10 cellular contexts compared by ENCODE assay signal in the genomic region with DNA sequence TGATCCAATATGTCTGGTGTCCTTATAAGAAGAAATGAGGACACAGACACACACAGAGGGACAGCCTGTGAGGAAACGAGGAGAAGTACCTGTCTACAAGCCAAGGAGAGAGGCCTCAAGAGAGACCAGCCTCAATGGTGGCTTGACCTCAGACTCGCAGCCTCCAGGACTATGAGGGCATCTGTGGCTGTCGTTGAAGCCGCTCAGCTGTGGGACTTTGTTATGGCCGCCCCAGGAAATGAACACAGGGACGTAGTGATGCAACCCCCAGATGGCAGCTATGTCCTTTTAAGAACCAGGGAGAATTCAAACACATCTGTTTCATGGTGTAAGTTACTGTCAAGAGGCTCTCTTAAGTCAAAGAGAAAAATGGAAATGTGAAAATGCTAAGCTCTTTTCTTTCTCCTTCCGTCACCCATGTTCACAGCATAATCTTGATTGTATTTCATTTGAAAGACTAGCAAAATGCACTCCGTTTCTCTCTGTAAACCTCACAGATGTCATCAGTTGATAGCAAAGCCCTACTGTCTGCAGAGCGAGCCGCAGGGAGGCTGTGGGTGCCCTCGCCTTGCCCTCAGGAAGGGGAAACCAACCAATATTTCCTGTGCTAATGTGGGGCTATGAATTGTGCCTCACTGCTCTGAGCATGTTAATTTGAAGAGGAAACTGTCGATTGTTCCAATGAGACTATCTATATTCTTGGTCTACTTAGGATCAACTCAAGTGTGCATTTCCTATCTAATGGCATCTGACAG. TPM values are rescaled to one million over a fixed set of nuclear protein-coding genes. Genes with fewer than 3 reads are reported as not detected.
DNase-seq lines count a peak whose midpoint lies in the region; ATAC-seq and TF ChIP-seq lines count a peak whose summit lies in the region.
"Had no signal": no experiment of that assay in that cellular context is flagged by ENCODE, and none has a peak within 500 bp of the region (broad histone marks: within the 10 kb centered on the region; RNA-seq: fewer than 3 reads in every experiment).

No MANE protein-coding gene starts in this region.

- H3K27ac Mint-ChIP-seq in activated B cell treated with CpG ODN at 0.5 μM for 24 hours: peak overlapping the region; percentile 64

- in situ Hi-C loops in ACHN (cut with HindIII; ENCODE audit: low pct_ligation_motif_present, low pct_unique_long_range_greater_than_20kb, low sequenced_read_pairs): no loop called here

- CTCF ChIA-PET in activated B cell treated with CpG ODN at 0.5 μM for 24 hours (lab: Charles Lee): no interaction called here

- peak; percentile 65 for ATAC-seq in activated B cell treated with CpG ODN at 0.5 μM for 24 hours (ENCODE audit: low read depth)
- ATAC-seq: A549 had no signal

- H3K4me3 Mint-ChIP-seq in activated B cell treated with CpG ODN at 0.5 μM for 24 hours: no peak overlapping the region

- H3K4me1 Mint-ChIP-seq in activated B cell treated with CpG ODN at 0.5 μM for 24 hours: peaks cover 29% of the 10 kb centered on the region

- intact Hi-C loops in activated B cell treated with CpG ODN at 0.5 μM for 24 hours (cut with micrococcal nuclease): no loop called here

- no peaks in the 10 kb centered on the region for H3K9me3 Mint-ChIP-seq in activated B cell treated with CpG ODN at 0.5 μM for 24 hours

- no peak for TF ChIP-seq CTCF in activated B cell treated with CpG ODN at 0.5 μM for 24 hours (IDR thresholded peaks at IDR 0.05)

- no peaks in the 10 kb centered on the region for H3K36me3 Mint-ChIP-seq in activated B cell treated with CpG ODN at 0.5 μM for 24 hours (ENCODE audit: low read depth)

- DNase-seq in NK-92 treated with Interleukin-12 subunit alpha and Interleukin-12 subunit beta, amount 100 ng/mL, for 24 hours (lab: John Stamatoyannopoulos, UW): peak; percentile 72
- no peak for DNase-seq in NK-92 (lab: John Stamatoyannopoulos, UW; ENCODE audit: unreplicated experiment)
- DNase-seq in activated B cell treated with CpG ODN at 0.5 μM for 24 hours: no peak
- peak; percentile 90 for DNase-seq in central memory CD4-positive, alpha-beta T cell
- peak; percentile 56 to 89 (median 72) for DNase-seq in stimulated activated naive CD4-positive, alpha-beta T cell (lab: John Stamatoyannopoulos, UW)
- no peak for DNase-seq in islet precursor cell
- no peak for DNase-seq in ACHN
- no peak for DNase-seq in hippocampal formation (lab: John Stamatoyannopoulos, UW)
- DNase-seq: NCI-H2107 had no signal

- POLR2A ChIA-PET in activated B cell treated with CpG ODN at 0.5 μM for 24 hours (lab: Charles Lee): no interaction called here

- H3K27me3 Mint-ChIP-seq in activated B cell treated with CpG ODN at 0.5 μM for 24 hours: peaks cover 27% of the 10 kb centered on the region

RNA-seq across cellular contexts. Expression of a gene that starts 21.3 kb away (rescaled TPM):
- 0.20 TPM in 1 of 2 replicates, not detected in the other for total RNA-seq in activated B cell treated with CpG ODN at 0.5 μM for 24 hours

RNA-seq across cellular contexts. Expression of a gene that starts 29.2 kb away (rescaled TPM):
- total RNA-seq in activated B cell treated with CpG ODN at 0.5 μM for 24 hours: 0.22 TPM in 1 of 2 replicates, not detected in the other

RNA-seq across cellular contexts. Expression of a gene that starts 58.7 kb away (rescaled TPM):
- total RNA-seq in activated B cell treated with CpG ODN at 0.5 μM for 24 hours: not detected in 2 replicates

Comparison
In these comparisons a context has a peak if more than half of its experiments do, and no peak if none do; other contexts are left out.
1. DNase-seq: peak in NK-92 treated with Interleukin-12 subunit alpha and Interleukin-12 subunit beta, amount 100 ng/mL, for 24 hours (single experiment), central memory CD4-positive, alpha-beta T cell (single experiment) and stimulated activated naive CD4-positive, alpha-beta T cell (6 of 6); none in NK-92 (single experiment), activated B cell treated with CpG ODN at 0.5 μM for 24 hours (single experiment), islet precursor cell (single experiment), ACHN (single experiment) and hippocampal formation (0 of 2).